Comparison of ENCODE assay signal across 22 cellular contexts in genomic region chr1:145855426-145855948, GRCh38. TPM values are rescaled to one million over a fixed set of nuclear protein-coding genes. Genes with fewer than 3 reads are reported as not detected.
A peak's percentile ranks its signal among the peaks of the same experiment; 100 is the strongest.
DNase-seq lines count a peak whose midpoint lies in the region; ATAC-seq, FAIRE-seq and TF ChIP-seq lines count a peak whose summit lies in the region.
"Had no signal": no experiment of that assay in that cellular context is flagged by ENCODE, and none has a peak within 500 bp of the region (broad histone marks: within the 10 kb centered on the region; RNA-seq: fewer than 3 reads in every experiment).

No MANE protein-coding gene starts in this region.

- no peak for DNase-seq in D721Med (ENCODE audit: insufficient read length, low spot score)
- no peak for DNase-seq in activated T-helper 1 cell treated with anti-CD3 and anti-CD28 coated beads, Interleukin-12 subunit alpha, Interleukin-12 subunit beta, Interleukin-2, Interleukin-4 antibody, amounts not matched to agents 30 ng/mL and 10 ng/mL and 1 ng/mL, durations not matched to agents 14 hours and 24 hours and 36 hours (ENCODE audit: low spot score)
- no peak for DNase-seq in memory B cell (ENCODE audit: low spot score in 2 of 2)
- no peak for DNase-seq in SIG-M5 treated with dmso at 0.1 percent for 504 hours (lab: John Stamatoyannopoulos, UW; ENCODE audit: unreplicated experiment)
- no peak for DNase-seq in RWPE1 (ENCODE audit: low spot score)
- DNase-seq: activated CD4-positive, alpha-beta T cell treated with anti-CD3 and anti-CD28 coated beads for 36 hours; CD8-positive, alpha-beta memory T cell; esophagus squamous epithelium; hippocampal formation; left colon; NCI-H2107; NCI-H69; spleen; uterus had no signal

- peak; percentile 48 for TF ChIP-seq CTCF in D721Med (IDR thresholded peaks at IDR 0.05; ENCODE audit: insufficient read depth, missing control alignments)
- TF ChIP-seq CTCF in RWPE1 (conservative IDR thresholded peaks at IDR 0.05; ENCODE audit: low read depth) = no peak

- CTCF ChIA-PET in RWPE1 (lab: Yijun Ruan, JAX) = interaction anchor here (6.3 kb wide), 1 partner anchor 9 kb away, joined by 51 read pairs; the partner anchor contains the start of gene NUDT17

- H3K27ac Mint-ChIP-seq in IgD-negative memory B cell = peak overlapping the region in 2 of 3 donors; percentile 49 to 85
- H3K27ac Mint-ChIP-seq in activated T-helper 1 cell treated with anti-CD3 and anti-CD28 coated beads, Interleukin-12 subunit alpha, Interleukin-12 subunit beta, Interleukin-2, Interleukin-4 antibody, amounts not matched to agents 30 ng/mL and 10 ng/mL and 1 ng/mL, durations not matched to agents 14 hours and 24 hours and 36 hours = no peak overlapping the region
- H3K27ac Mint-ChIP-seq in memory B cell = peak overlapping the region; percentile 39
- H3K27ac Mint-ChIP-seq: activated CD4-positive, alpha-beta T cell treated with anti-CD3 and anti-CD28 coated beads for 36 hours; stimulated activated naive CD8-positive, alpha-beta T cell treated with anti-CD3 and anti-CD28 coated beads, Interleukin-15, Interleukin-2, amounts not matched to agents 100 ng/mL and 50 ng/mL, for 24 hours; T-helper 2 cell treated with Interferon-gamma antibody and Interleukin-4, amounts not matched to agents 5 μg/mL and 100 μg/mL, for 36 hours had no signal

- POLR2A ChIA-PET in RWPE1 (lab: Yijun Ruan, JAX; ENCODE audit: low non-redundant PET) = no interaction called here

- no peaks in the 10 kb centered on the region for H3K9me3 Mint-ChIP-seq in IgD-negative memory B cell
- H3K9me3 Mint-ChIP-seq in activated T-helper 1 cell treated with anti-CD3 and anti-CD28 coated beads, Interleukin-12 subunit alpha, Interleukin-12 subunit beta, Interleukin-2, Interleukin-4 antibody, amounts not matched to agents 30 ng/mL and 10 ng/mL and 1 ng/mL, durations not matched to agents 14 hours and 24 hours and 36 hours = no peaks in the 10 kb centered on the region
- no peaks in the 10 kb centered on the region for H3K9me3 Mint-ChIP-seq in memory B cell
- H3K9me3 Mint-ChIP-seq: CD8-positive, alpha-beta memory T cell; stimulated activated naive CD8-positive, alpha-beta T cell treated with anti-CD3 and anti-CD28 coated beads, Interleukin-15, Interleukin-2, amounts not matched to agents 100 ng/mL and 50 ng/mL, for 24 hours; T-helper 2 cell treated with Interferon-gamma antibody and Interleukin-4, amounts not matched to agents 5 μg/mL and 100 μg/mL, for 36 hours had no signal

- H3K4me3 Mint-ChIP-seq in IgD-negative memory B cell (peak overlapping the region in 2 of 4 donors; percentile 7 to 99), memory B cell (no peak overlapping the region)
- peak overlapping the region; percentile 46 for H3K4me3 Mint-ChIP-seq in activated T-helper 1 cell treated with anti-CD3 and anti-CD28 coated beads, Interleukin-12 subunit alpha, Interleukin-12 subunit beta, Interleukin-2, Interleukin-4 antibody, amounts not matched to agents 30 ng/mL and 10 ng/mL and 1 ng/mL, durations not matched to agents 14 hours and 24 hours and 36 hours
- H3K4me3 Mint-ChIP-seq: activated CD4-positive, alpha-beta T cell treated with anti-CD3 and anti-CD28 coated beads for 36 hours; stimulated activated naive CD8-positive, alpha-beta T cell treated with anti-CD3 and anti-CD28 coated beads, Interleukin-15, Interleukin-2, amounts not matched to agents 100 ng/mL and 50 ng/mL, for 24 hours; T-helper 2 cell treated with Interferon-gamma antibody and Interleukin-4, amounts not matched to agents 5 μg/mL and 100 μg/mL, for 36 hours had no signal

- FAIRE-seq in D721Med (lab: Jason Lieb, UNC) = no peak
- FAIRE-seq: G401.6, GM18507 had no signal

- H3K4me1 Mint-ChIP-seq in IgD-negative memory B cell = peaks cover 4 to 12% (median 9%) of the 10 kb centered on the region in 3 donors
- peaks cover 20% of the 10 kb centered on the region for H3K4me1 Mint-ChIP-seq in activated T-helper 1 cell treated with anti-CD3 and anti-CD28 coated beads, Interleukin-12 subunit alpha, Interleukin-12 subunit beta, Interleukin-2, Interleukin-4 antibody, amounts not matched to agents 30 ng/mL and 10 ng/mL and 1 ng/mL, durations not matched to agents 14 hours and 24 hours and 36 hours (ENCODE audit: low read depth)
- H3K4me1 Mint-ChIP-seq in memory B cell = peaks cover 9% of the 10 kb centered on the region

- no peak for ATAC-seq in memory B cell (ENCODE audit: low read depth)
- no peak for ATAC-seq in GM19328 (IDR thresholded peaks at IDR 0.05; ENCODE audit: unreplicated experiment)
- ATAC-seq: activated CD4-positive, alpha-beta T cell treated with anti-CD3 and anti-CD28 coated beads for 36 hours; left colon had no signal

- H3K27ac ChIP-seq in RWPE1 = no peak overlapping the region
- H3K27ac ChIP-seq: coronary artery, esophagus squamous epithelium, parathyroid adenoma, spleen, uterus had no signal

- intact Hi-C loops in activated T-helper 1 cell treated with anti-CD3 and anti-CD28 coated beads, Interleukin-12 subunit alpha, Interleukin-12 subunit beta, Interleukin-2, Interleukin-4 antibody, amounts not matched to agents 30 ng/mL and 10 ng/mL and 1 ng/mL, durations not matched to agents 14 hours and 24 hours and 36 hours (cut with micrococcal nuclease) = no loop called here

- H3K36me3 Mint-ChIP-seq in IgD-negative memory B cell = no peaks in the 10 kb centered on the region
- H3K36me3 Mint-ChIP-seq in activated T-helper 1 cell treated with anti-CD3 and anti-CD28 coated beads, Interleukin-12 subunit alpha, Interleukin-12 subunit beta, Interleukin-2, Interleukin-4 antibody, amounts not matched to agents 30 ng/mL and 10 ng/mL and 1 ng/mL, durations not matched to agents 14 hours and 24 hours and 36 hours (ENCODE audit: low read depth) = peaks cover 29% of the 10 kb centered on the region
- H3K36me3 Mint-ChIP-seq in memory B cell = peaks cover 27% of the 10 kb centered on the region

- H3K27me3 Mint-ChIP-seq in IgD-negative memory B cell (no peaks in the 10 kb centered on the region), memory B cell (no peaks in the 10 kb centered on the region)
- no peaks in the 10 kb centered on the region for H3K27me3 Mint-ChIP-seq in activated T-helper 1 cell treated with anti-CD3 and anti-CD28 coated beads, Interleukin-12 subunit alpha, Interleukin-12 subunit beta, Interleukin-2, Interleukin-4 antibody, amounts not matched to agents 30 ng/mL and 10 ng/mL and 1 ng/mL, durations not matched to agents 14 hours and 24 hours and 36 hours (ENCODE audit: insufficient read depth)
- H3K27me3 Mint-ChIP-seq: activated CD4-positive, alpha-beta T cell treated with anti-CD3 and anti-CD28 coated beads for 36 hours; stimulated activated naive CD8-positive, alpha-beta T cell treated with anti-CD3 and anti-CD28 coated beads, Interleukin-15, Interleukin-2, amounts not matched to agents 100 ng/mL and 50 ng/mL, for 24 hours had no signal

RNA-seq across cellular contexts. Expression of gene PIAS3, which starts 3.4 kb away (rescaled TPM):
- polyA plus RNA-seq in IgD-negative memory B cell = 16.9 TPM
- total RNA-seq in activated T-helper 1 cell treated with anti-CD3 and anti-CD28 coated beads, Interleukin-12 subunit alpha, Interleukin-12 subunit beta, Interleukin-2, Interleukin-4 antibody, amounts not matched to agents 30 ng/mL and 10 ng/mL and 1 ng/mL, durations not matched to agents 14 hours and 24 hours and 36 hours = 16.9 and 17.0 TPM in 2 replicates

RNA-seq across cellular contexts. Expression of gene NUDT17, which starts 10.1 kb away (rescaled TPM):
- polyA plus RNA-seq in IgD-negative memory B cell = 4.2 TPM
- total RNA-seq in activated T-helper 1 cell treated with anti-CD3 and anti-CD28 coated beads, Interleukin-12 subunit alpha, Interleukin-12 subunit beta, Interleukin-2, Interleukin-4 antibody, amounts not matched to agents 30 ng/mL and 10 ng/mL and 1 ng/mL, durations not matched to agents 14 hours and 24 hours and 36 hours = 3.0 TPM in 2 replicates

RNA-seq across cellular contexts. Expression of gene ANKRD35, which starts 30.2 kb away (rescaled TPM):
- polyA plus RNA-seq in IgD-negative memory B cell = not detected
- 0.37 and 0.52 TPM in 2 replicates for total RNA-seq in activated T-helper 1 cell treated with anti-CD3 and anti-CD28 coated beads, Interleukin-12 subunit alpha, Interleukin-12 subunit beta, Interleukin-2, Interleukin-4 antibody, amounts not matched to agents 30 ng/mL and 10 ng/mL and 1 ng/mL, durations not matched to agents 14 hours and 24 hours and 36 hours

RNA-seq across cellular contexts. Expression of gene POLR3C, which starts 31.5 kb away (rescaled TPM):
- 54.0 TPM for polyA plus RNA-seq in IgD-negative memory B cell
- total RNA-seq in activated T-helper 1 cell treated with anti-CD3 and anti-CD28 coated beads, Interleukin-12 subunit alpha, Interleukin-12 subunit beta, Interleukin-2, Interleukin-4 antibody, amounts not matched to agents 30 ng/mL and 10 ng/mL and 1 ng/mL, durations not matched to agents 14 hours and 24 hours and 36 hours = 44.5 and 47.2 TPM in 2 replicates

RNA-seq across cellular contexts. Expression of gene RNF115, which starts 31.6 kb away (rescaled TPM):
- polyA plus RNA-seq in IgD-negative memory B cell = 6.7 TPM
- 18.8 and 20.0 TPM in 2 replicates for total RNA-seq in activated T-helper 1 cell treated with anti-CD3 and anti-CD28 coated beads, Interleukin-12 subunit alpha, Interleukin-12 subunit beta, Interleukin-2, Interleukin-4 antibody, amounts not matched to agents 30 ng/mL and 10 ng/mL and 1 ng/mL, durations not matched to agents 14 hours and 24 hours and 36 hours
